In genomic region chr7:30907527-30908267, GRCh38 we compare ENCODE assay signal across 25 cellular contexts. TPM values are rescaled to one million over a fixed set of nuclear protein-coding genes. Genes with fewer than 3 reads are reported as not detected.
DNase-seq lines count a peak whose midpoint lies in the region; ATAC-seq and TF ChIP-seq lines count a peak whose summit lies in the region.
"Had no signal": no experiment of that assay in that cellular context is flagged by ENCODE, and none has a peak within 500 bp of the region (broad histone marks: within the 10 kb centered on the region; RNA-seq: fewer than 3 reads in every experiment).

No MANE protein-coding gene starts in this region.

- no peaks in the 10 kb centered on the region for H3K9me2 ChIP-seq in GM23338 (ENCODE audit: insufficient read depth)

- no peaks in the 10 kb centered on the region; the same call in 2 of the 3 replicates for H3K36me3 Mint-ChIP-seq in GM23338 (ENCODE audit: low read depth)
- no peaks in the 10 kb centered on the region for H3K36me3 Mint-ChIP-seq in activated T-cell treated with anti-CD3 and anti-CD28 coated beads, Interleukin-2, amount 50 U/mL, for 72 hours (ENCODE audit: insufficient read depth in 2 of 2)
- H3K36me3 Mint-ChIP-seq: activated naive CD4-positive, alpha-beta T cell treated with anti-CD3 and anti-CD28 coated beads, Interleukin-2, amount 10 ng/mL, durations not matched to agents 7 days and 5 days; mesothelial cell of epicardium; stimulated activated effector memory CD8-positive, alpha-beta T cell treated with anti-CD3 and anti-CD28 coated beads, Interleukin-12 subunit alpha, Interleukin-12 subunit beta, amount 100 ng/mL, for 72 hours had no signal

- H3K4me3 Mint-ChIP-seq in GM23338: no peak overlapping the region
- no peak overlapping the region for H3K4me3 Mint-ChIP-seq in activated T-cell treated with anti-CD3 and anti-CD28 coated beads, Interleukin-2, amount 50 U/mL, for 72 hours
- H3K4me3 Mint-ChIP-seq: activated naive CD4-positive, alpha-beta T cell treated with anti-CD3 and anti-CD28 coated beads, Interleukin-2, amount 10 ng/mL, durations not matched to agents 7 days and 5 days; mesothelial cell of epicardium; stimulated activated effector memory CD8-positive, alpha-beta T cell treated with anti-CD3 and anti-CD28 coated beads, Interleukin-12 subunit alpha, Interleukin-12 subunit beta, amount 100 ng/mL, for 72 hours; T-helper 17 cell had no signal

- WGBS in thyroid gland, 2 donors: 87 to 91% methylated on average over 3 to 6 of the region's 14 CpGs

- no peak overlapping the region for H2AFZ ChIP-seq in GM23338

- intact Hi-C loops in thyroid gland (cut with DNase I): no loop called here

- H3K4me3 ChIP-seq in GM23338 (no peak overlapping the region), duodenal mucosa (ENCODE audit: low read depth in 1 of 2, low read length in 2 of 2) (no peak overlapping the region), subcutaneous abdominal adipose tissue (ENCODE audit: low read depth in 1 of 5, low read length in 5 of 5) (no peak overlapping the region), thyroid gland (replicated peaks in 1 of 3) (no peak overlapping the region)
- H3K4me3 ChIP-seq: SJSA1 had no signal

- H3K4me1 ChIP-seq in GM23338 (ENCODE audit: insufficient read depth) (no peaks in the 10 kb centered on the region), duodenal mucosa (ENCODE audit: control insufficient read depth in 1 of 2, insufficient read depth in 2 of 2, low read length in 2 of 2) (peaks cover 33 to 79% of the 10 kb centered on the region in 2 donors), subcutaneous abdominal adipose tissue (ENCODE audit: control insufficient read depth in 5 of 5, insufficient read depth in 5 of 5, low read length in 5 of 5) (peaks cover 14 to 84% (median 81%) of the 10 kb centered on the region in 5 donors), thyroid gland (peaks cover 9 to 48% of the 10 kb centered on the region in 2 donors)

- no peak overlapping the region for H3K4me2 ChIP-seq in GM23338

- H3K27ac ChIP-seq in GM23338 (ENCODE audit: low read depth): no peak overlapping the region
- no peak overlapping the region for H3K27ac ChIP-seq in duodenal mucosa (ENCODE audit: low read depth, low read length)
- H3K27ac ChIP-seq in subcutaneous abdominal adipose tissue (ENCODE audit: low read depth, low read length): peak overlapping the region; percentile 80
- H3K27ac ChIP-seq in thyroid gland: peak overlapping the region in 1 of 3 donors; percentile 30
- H3K27ac ChIP-seq: SJSA1, VCaP had no signal

- no peaks in the 10 kb centered on the region for H3K79me2 ChIP-seq in GM23338 (replicated peaks; ENCODE audit: insufficient read depth)

- no peaks in the 10 kb centered on the region for H3F3A ChIP-seq in GM23338 (replicated peaks; ENCODE audit: low read depth)

- no peak for DNase-seq in GM23338 (ENCODE audit: low spot score)
- peak; percentile 38 for DNase-seq in iPS-NIHi7 (ENCODE audit: extremely low spot score)
- no peak for DNase-seq in SHP77 (lab: John Stamatoyannopoulos, UW)
- DNase-seq in thyroid gland: no peak
- DNase-seq in cerebellar cortex (ENCODE audit: low spot score): no peak
- no peak for DNase-seq in activated T-cell treated with anti-CD3 and anti-CD28 coated beads, Interleukin-2, amount 50 U/mL, for 72 hours
- DNase-seq: activated CD4-positive, alpha-beta T cell treated with anti-CD3 and anti-CD28 coated beads, Interleukin-2, amount 50 U/mL, for 4 hours; activated naive CD4-positive, alpha-beta T cell treated with anti-CD3 and anti-CD28 coated beads, Interleukin-2, amount 10 ng/mL, durations not matched to agents 7 days and 5 days; activated T-cell treated with anti-CD3 and anti-CD28 coated beads, Interleukin-2, amount 50 U/mL, for 1 hour; HCEC 1CT; hippocampal formation; kidney; NCI-H1436 treated with DMSO at 0.1 percent for 48 hours; NCI-H2171 treated with DMSO at 0.1 percent for 48 hours; NCI-H774; PC-3; T-helper 17 cell had no signal

- H4K20me1 ChIP-seq in GM23338 (replicated peaks; ENCODE audit: insufficient read depth): no peaks in the 10 kb centered on the region

- peaks cover 9% of the 10 kb centered on the region for H3K27me3 Mint-ChIP-seq in GM23338 (ENCODE audit: insufficient read depth, low read depth, poor library complexity)
- no peaks in the 10 kb centered on the region for H3K27me3 Mint-ChIP-seq in activated T-cell treated with anti-CD3 and anti-CD28 coated beads, Interleukin-2, amount 50 U/mL, for 72 hours (ENCODE audit: low read depth)

- H3K9me3 ChIP-seq in duodenal mucosa (ENCODE audit: control insufficient read depth in 1 of 2, low read length in 2 of 2) (no peaks in the 10 kb centered on the region), subcutaneous abdominal adipose tissue (ENCODE audit: control insufficient read depth in 5 of 5, low read length in 5 of 5) (no peaks in the 10 kb centered on the region), thyroid gland (no peaks in the 10 kb centered on the region)
- H3K9me3 ChIP-seq: SJSA1 had no signal

- no peaks in the 10 kb centered on the region for H3K9me3 Mint-ChIP-seq in GM23338
- H3K9me3 Mint-ChIP-seq in activated T-cell treated with anti-CD3 and anti-CD28 coated beads, Interleukin-2, amount 50 U/mL, for 72 hours: no peaks in the 10 kb centered on the region
- H3K9me3 Mint-ChIP-seq: activated naive CD4-positive, alpha-beta T cell treated with anti-CD3 and anti-CD28 coated beads, Interleukin-2, amount 10 ng/mL, durations not matched to agents 7 days and 5 days; mesothelial cell of epicardium; stimulated activated effector memory CD8-positive, alpha-beta T cell treated with anti-CD3 and anti-CD28 coated beads, Interleukin-12 subunit alpha, Interleukin-12 subunit beta, amount 100 ng/mL, for 72 hours had no signal

- peaks cover 5% of the 10 kb centered on the region for H3K4me1 Mint-ChIP-seq in GM23338
- H3K4me1 Mint-ChIP-seq in activated T-cell treated with anti-CD3 and anti-CD28 coated beads, Interleukin-2, amount 50 U/mL, for 72 hours (ENCODE audit: low read depth): no peaks in the 10 kb centered on the region
- H3K4me1 Mint-ChIP-seq: stimulated activated effector memory CD8-positive, alpha-beta T cell treated with anti-CD3 and anti-CD28 coated beads, Interleukin-12 subunit alpha, Interleukin-12 subunit beta, amount 100 ng/mL, for 72 hours had no signal

- no peak for TF ChIP-seq POLR2A in thyroid gland (IDR thresholded peaks at IDR 0.05)

- H3K27ac Mint-ChIP-seq in GM23338: no peak overlapping the region
- H3K27ac Mint-ChIP-seq in activated T-cell treated with anti-CD3 and anti-CD28 coated beads, Interleukin-2, amount 50 U/mL, for 72 hours: no peak overlapping the region
- H3K27ac Mint-ChIP-seq: activated naive CD4-positive, alpha-beta T cell treated with anti-CD3 and anti-CD28 coated beads, Interleukin-2, amount 10 ng/mL, durations not matched to agents 7 days and 5 days; stimulated activated effector memory CD8-positive, alpha-beta T cell treated with anti-CD3 and anti-CD28 coated beads, Interleukin-12 subunit alpha, Interleukin-12 subunit beta, amount 100 ng/mL, for 72 hours; T-helper 17 cell had no signal

- H3K36me3 ChIP-seq in GM23338 (ENCODE audit: insufficient read depth) (no peaks in the 10 kb centered on the region), duodenal mucosa (ENCODE audit: control insufficient read depth in 1 of 2, insufficient read depth in 2 of 2, low read length in 2 of 2) (no peaks in the 10 kb centered on the region), subcutaneous abdominal adipose tissue (ENCODE audit: control insufficient read depth in 5 of 5, insufficient read depth in 5 of 5, low read length in 5 of 5) (no peaks in the 10 kb centered on the region), thyroid gland (no peaks in the 10 kb centered on the region)
- H3K36me3 ChIP-seq: SJSA1 had no signal

- ATAC-seq in GM23338: peak; percentile 59
- no peak for ATAC-seq in activated T-cell treated with anti-CD3 and anti-CD28 coated beads, Interleukin-2, amount 50 U/mL, for 72 hours (replicated peaks in 1 of 2)
- ATAC-seq: PC-3; stimulated activated effector memory CD8-positive, alpha-beta T cell treated with anti-CD3 and anti-CD28 coated beads, Interleukin-12 subunit alpha, Interleukin-12 subunit beta, amount 100 ng/mL, for 72 hours; T-helper 17 cell had no signal

- peak in 1 of 2 experiments; percentile 32; a peak in 2 of 4 replicates for TF ChIP-seq CTCF in GM23338 (conservative IDR thresholded peaks at IDR 0.05; ENCODE audit: low read depth in 2 of 2)
- TF ChIP-seq CTCF in thyroid gland (IDR thresholded peaks at IDR 0.05): no peak

- peak overlapping the region; percentile 12 to 47 for H3K9ac ChIP-seq in duodenal mucosa (ENCODE audit: low read depth in 1 of 2, low read length in 2 of 2)
- H3K9ac ChIP-seq in subcutaneous abdominal adipose tissue (ENCODE audit: low read length in 5 of 5): peak overlapping the region in 2 of 5 donors; percentile 16 to 35

- H3K27me3 ChIP-seq in GM23338 (ENCODE audit: insufficient read depth) (no peaks in the 10 kb centered on the region), duodenal mucosa (ENCODE audit: control insufficient read depth in 1 of 2, insufficient read depth in 2 of 2, low read length in 2 of 2) (no peaks in the 10 kb centered on the region), subcutaneous abdominal adipose tissue (ENCODE audit: control insufficient read depth in 5 of 5, insufficient read depth in 4 of 5, low read length in 5 of 5) (no peaks in the 10 kb centered on the region), thyroid gland (no peaks in the 10 kb centered on the region)
- H3K27me3 ChIP-seq: SJSA1 had no signal

TF ChIP-seq in GM23338, 12 proteins besides CTCF, POLR2A, EP300 and RAD21 (continues in another document):
- no peak for TF ChIP-seq ETS1 (IDR thresholded peaks at IDR 0.05)
- no peak for TF ChIP-seq CREB1 (CRISPR knock-in tag; IDR thresholded peaks at IDR 0.05; ENCODE audit: low read depth)

RNA-seq across cellular contexts. Expression of gene AQP1, which starts 4.0 kb away (rescaled TPM):
- 0.28 TPM in 1 of 2 replicates, not detected in the other for total RNA-seq in GM23338 (2014; rRNA removed; shearing (Covaris generic))
- polyA plus RNA-seq in GM23338 (2016; fragmentation: Nextera tagmentation; extraction: Ambion mirVana): not detected in 2 replicates
- 100 to 1,000 TPM in 2 of 4 donors, 10 to 100 TPM in 2; 48.7 to 231 (median 134) TPM for total RNA-seq in thyroid gland
- total RNA-seq in activated T-cell treated with anti-CD3 and anti-CD28 coated beads, Interleukin-2, amount 50 U/mL, for 72 hours: under 1 TPM; 0.60 to 0.72 TPM
- total RNA-seq: HepG2 had no signal
- polyA plus RNA-seq: HepG2 had no signal

RNA-seq across cellular contexts. Expression of gene GHRHR, which starts 56.1 kb away (rescaled TPM):
- total RNA-seq in GM23338 (2014; rRNA removed; shearing (Covaris generic)): not detected in 2 replicates
- 0.64 and 2.2 TPM in 2 replicates for polyA plus RNA-seq in GM23338 (2016; fragmentation: Nextera tagmentation; extraction: Ambion mirVana)
- under 1 TPM in 1 of 4 donors, not detected in 3; 0.54 TPM for total RNA-seq in thyroid gland
- not detected for total RNA-seq in activated T-cell treated with anti-CD3 and anti-CD28 coated beads, Interleukin-2, amount 50 U/mL, for 72 hours
- total RNA-seq: HepG2, kidney, mesothelial cell of epicardium, PC-3, SJSA1, T-helper 17 cell had no signal
- polyA plus RNA-seq: HepG2, neural cell had no signal

Comparison
In these comparisons a context has a peak if more than half of its experiments do, and no peak if none do; other contexts are left out.
1. RNA of gene AQP1, which starts 4.0 kb away (total RNA-seq): 48.7 to 231 TPM in thyroid gland; 0.60 to 0.72 TPM in activated T-cell treated with anti-CD3 and anti-CD28 coated beads, Interleukin-2, amount 50 U/mL, for 72 hours and 0.28 TPM in GM23338; every median in the first group is over 10 times any median in the second.